13 cellular contexts compared by ENCODE assay signal in genomic region chr22:21026783-21027692, GRCh38. TPM values are rescaled to one million over a fixed set of nuclear protein-coding genes. Genes with fewer than 3 reads are reported as not detected.
DNase-seq lines count a peak whose midpoint lies in the region; ATAC-seq and TF ChIP-seq lines count a peak whose summit lies in the region.
"Had no signal": no experiment of that assay in that cellular context is flagged by ENCODE, and none has a peak within 500 bp of the region (broad histone marks: within the 10 kb centered on the region; RNA-seq: fewer than 3 reads in every experiment).

No MANE protein-coding gene starts in this region.

- CTCF ChIA-PET in AG04450 (lab: Charles Lee), result no interaction called here
- CTCF ChIA-PET in WTC11 (lab: Charles Lee), result interaction anchor here (3.5 kb wide), 1 partner anchor 76 kb away, joined by 13 read pairs; no protein-coding TSS in a partner anchor

- peaks cover 2% of the 10 kb centered on the region; the same call in 1 of the 2 replicates for H3K9me3 ChIP-seq in AG04450 (ENCODE audit: control insufficient read depth, insufficient read depth, low read length)
- no peaks in the 10 kb centered on the region for H3K9me3 ChIP-seq in adipocyte (ENCODE audit: control insufficient read depth, low read length)
- H3K9me3 ChIP-seq in right cardiac atrium (ENCODE audit: control insufficient read depth, low read length), result no peaks in the 10 kb centered on the region
- H3K9me3 ChIP-seq: spleen had no signal

- H3K4me1 ChIP-seq in adipocyte (ENCODE audit: control insufficient read depth, insufficient read depth, low read length), result peaks cover 2% of the 10 kb centered on the region
- no peaks in the 10 kb centered on the region for H3K4me1 ChIP-seq in right cardiac atrium (ENCODE audit: control insufficient read depth, insufficient read depth, low read length)

- H3K27me3 ChIP-seq in AG04450 (ENCODE audit: control insufficient read depth, insufficient read depth, low read length), result peaks cover 18% of the 10 kb centered on the region
- peaks cover 51% of the 10 kb centered on the region for H3K27me3 ChIP-seq in adipocyte (replicated peaks; ENCODE audit: control insufficient read depth, insufficient read depth, low read length)
- H3K27me3 ChIP-seq in right cardiac atrium (ENCODE audit: control insufficient read depth, insufficient read depth), result no peaks in the 10 kb centered on the region

- H3K9me3 Mint-ChIP-seq in WTC11, result no peaks in the 10 kb centered on the region
- H3K9me3 Mint-ChIP-seq: type B pancreatic cell had no signal

- H3K36me3 ChIP-seq in adipocyte (ENCODE audit: control insufficient read depth, insufficient read depth, low read length, severe bottlenecking), result no peaks in the 10 kb centered on the region
- H3K36me3 ChIP-seq: spleen had no signal

- H3K4me3 ChIP-seq in AG04450 (ENCODE audit: low read depth, low read length), result no peak overlapping the region
- no peak overlapping the region for H3K4me3 ChIP-seq in adipocyte (ENCODE audit: low read length)
- no peak overlapping the region for H3K4me3 ChIP-seq in right cardiac atrium (ENCODE audit: low read length)
- H3K4me3 ChIP-seq: spleen had no signal

- no peak overlapping the region for H3K9ac ChIP-seq in adipocyte (ENCODE audit: low read length)

- intact Hi-C loops in right cardiac atrium (cut with DNase I), result no loop called here

- H3K27ac Mint-ChIP-seq in WTC11, result no peak overlapping the region
- H3K27ac Mint-ChIP-seq: type B pancreatic cell had no signal

- no peak for ATAC-seq in right cardiac atrium
- no peak for ATAC-seq in WTC11
- ATAC-seq in HG02571 (IDR thresholded peaks at IDR 0.05; ENCODE audit: unreplicated experiment), result no peak

- POLR2A ChIA-PET in AG04450 (lab: Yijun Ruan, JAX) (no interaction called here), WTC11 (lab: Charles Lee) (no interaction called here)

- H3K36me3 Mint-ChIP-seq in WTC11, result no peaks in the 10 kb centered on the region
- H3K36me3 Mint-ChIP-seq: type B pancreatic cell had no signal

- H3K4me1 Mint-ChIP-seq in WTC11, result peaks cover 6% of the 10 kb centered on the region

- DNase-seq in AG04450 (ENCODE audit: low read depth, low spot score), result peak; percentile 29
- peak; percentile 52 for DNase-seq in LHCN-M2 (ENCODE audit: low read depth)
- DNase-seq in adipocyte (ENCODE audit: low read depth), result peak; percentile 66
- DNase-seq in right cardiac atrium, result peak in 2 of 3 donors; percentile 72 to 85
- DNase-seq in WTC11 (ENCODE audit: low spot score), result no peak
- DNase-seq in SIG-M5 treated with dmso at 0.1 percent for 504 hours (lab: John Stamatoyannopoulos, UW; ENCODE audit: unreplicated experiment), result no peak
- no peak for DNase-seq in GM20000 (ENCODE audit: low spot score)
- DNase-seq: MV-4-11, spleen had no signal

- H3K4me3 Mint-ChIP-seq in WTC11, result no peak overlapping the region
- H3K4me3 Mint-ChIP-seq: type B pancreatic cell had no signal

- WGBS in right cardiac atrium, result 66% methylated on average over 14 of the region's 14 CpGs

- H3K27me3 Mint-ChIP-seq in WTC11 (ENCODE audit: low read depth), result peaks cover 17% of the 10 kb centered on the region

- no peak overlapping the region for H3K27ac ChIP-seq in AG04450 (ENCODE audit: low read depth, low read length)
- H3K27ac ChIP-seq in right cardiac atrium (ENCODE audit: low read length), result no peak overlapping the region
- H3K27ac ChIP-seq: HL-60, spleen had no signal

- TF ChIP-seq CTCF in AG04450 (IDR thresholded peaks at IDR 0.05; ENCODE audit: low read depth, low read length) (no peak), WTC11 (IDR thresholded peaks at IDR 0.05) (no peak), GM20000 (IDR thresholded peaks at IDR 0.05; ENCODE audit: extremely low read depth, missing control alignments) (no peak)

TF ChIP-seq in WTC11, 78 proteins besides CTCF, POLR2A, EP300 and RAD21:
- TF ChIP-seq FOXJ3 (CRISPR knock-in tag; IDR thresholded peaks at IDR 0.05; ENCODE audit: borderline replicate concordance) (no peak), RELA (CRISPR knock-in tag; IDR thresholded peaks at IDR 0.05; ENCODE audit: borderline replicate concordance) (no peak), KAT7 (CRISPR knock-in tag; IDR thresholded peaks at IDR 0.05; ENCODE audit: borderline replicate concordance) (no peak), ZNF281 (CRISPR knock-in tag; IDR thresholded peaks at IDR 0.05) (no peak), E2F1 (CRISPR knock-in tag; IDR thresholded peaks at IDR 0.05) (no peak)
TF ChIP-seq in WTC11: peak in this region for 0.

RNA-seq across cellular contexts. Expression of gene SLC7A4, which starts 5.3 kb away (rescaled TPM):
- polyA plus RNA-seq in AG04450 (2011; rRNA removed), result 0.11 and 0.24 TPM in 2 replicates
- 0.30 TPM in 1 of 2 replicates, not detected in the other for polyA minus RNA-seq in AG04450 (2011; rRNA and poly(A)+ RNA removed)
- 0.06 and 0.40 TPM in 2 replicates for total RNA-seq in LHCN-M2 (2014; rRNA removed)
- 0.11 TPM for polyA plus RNA-seq in LHCN-M2 (2012)
- total RNA-seq in right cardiac atrium, result 1 to 10 TPM in 2 of 4 donors, under 1 TPM in 2; 0.33 to 1.9 (median 0.77) TPM
- polyA plus RNA-seq in right cardiac atrium, result 0.59 TPM
- 0.21 to 0.50 TPM (median 0.37 TPM) in 3 replicates for total RNA-seq in WTC11 (2021)
- total RNA-seq: T-helper 2 cell treated with Interferon-gamma antibody and Interleukin-4, amounts not matched to agents 100 ng/mL and 5 ng/mL, for 36 hours had no signal

RNA-seq across cellular contexts. Expression of gene P2RX6, which starts 12.1 kb away (rescaled TPM):
- 1.7 and 1.9 TPM in 2 replicates for polyA plus RNA-seq in AG04450 (2011; rRNA removed)
- polyA minus RNA-seq in AG04450 (2011; rRNA and poly(A)+ RNA removed), result 1.3 and 2.6 TPM in 2 replicates
- 51.2 and 63.5 TPM in 2 replicates for total RNA-seq in LHCN-M2 (2014; rRNA removed)
- 22.5 TPM for polyA plus RNA-seq in LHCN-M2 (2012)
- 1 to 10 TPM; 1.7 to 6.7 (median 4.8) TPM for total RNA-seq in right cardiac atrium
- 2.1 TPM for polyA plus RNA-seq in right cardiac atrium
- 0.13 to 0.69 TPM (median 0.30 TPM) in 3 replicates for total RNA-seq in WTC11 (2021)

RNA-seq across cellular contexts. Expression of gene LRRC74B, which starts 18.7 kb away (rescaled TPM):
- polyA plus RNA-seq in AG04450 (2011; rRNA removed) (not detected in 2 replicates), right cardiac atrium (not detected)
- not detected in 2 replicates for polyA minus RNA-seq in AG04450 (2011; rRNA and poly(A)+ RNA removed)
- total RNA-seq in LHCN-M2 (2014; rRNA removed) (0.11 and 0.13 TPM in 2 replicates), right cardiac atrium (not detected), WTC11 (2021) (not detected in 3 replicates)
- polyA plus RNA-seq in LHCN-M2 (2012), result 0.07 TPM
- total RNA-seq: spleen; T-helper 2 cell treated with Interferon-gamma antibody and Interleukin-4, amounts not matched to agents 100 ng/mL and 5 ng/mL, for 36 hours had no signal

RNA-seq across cellular contexts. Expression of gene THAP7, which starts 25.1 kb away (rescaled TPM):
- polyA plus RNA-seq in AG04450 (2011; rRNA removed), result 12.5 and 15.1 TPM in 2 replicates
- 9.7 and 12.3 TPM in 2 replicates for polyA minus RNA-seq in AG04450 (2011; rRNA and poly(A)+ RNA removed)
- 73.7 and 79.7 TPM in 2 replicates for total RNA-seq in LHCN-M2 (2014; rRNA removed)
- polyA plus RNA-seq in LHCN-M2 (2012), result 32.5 TPM
- total RNA-seq in right cardiac atrium, result 10 to 100 TPM; 23.2 to 25.2 (median 23.8) TPM
- 38.2 TPM for polyA plus RNA-seq in right cardiac atrium
- 18.7 to 23.9 TPM (median 19.3 TPM) in 3 replicates for total RNA-seq in WTC11 (2021)

RNA-seq across cellular contexts. Expression of gene LZTR1, which starts 44.9 kb away (rescaled TPM):
- polyA plus RNA-seq in AG04450 (2011; rRNA removed) (28.3 and 32.3 TPM in 2 replicates), right cardiac atrium (20.4 TPM)
- polyA minus RNA-seq in AG04450 (2011; rRNA and poly(A)+ RNA removed), result 51.6 and 64.2 TPM in 2 replicates
- total RNA-seq in LHCN-M2 (2014; rRNA removed) (57.6 and 64.1 TPM in 2 replicates), right cardiac atrium (10 to 100 TPM; 28.3 to 33.2 (median 31.1) TPM), WTC11 (2021) (38.3 to 44.5 TPM (median 40.1 TPM) in 3 replicates)
- polyA plus RNA-seq in LHCN-M2 (2012), result 34.0 TPM

Comparison
In these comparisons a context has a peak if more than half of its experiments do, and no peak if none do; other contexts are left out.
1. DNase-seq: peak in AG04450 (single experiment), LHCN-M2 (single experiment), adipocyte (single experiment) and right cardiac atrium (2 of 3); none in WTC11 (single experiment), SIG-M5 treated with dmso at 0.1 percent for 504 hours (single experiment) and GM20000 (single experiment).